ENCODE assay signal across 8 cellular contexts in genomic region chr19:34336781-34337271, GRCh38. TPM values are rescaled to one million over a fixed set of nuclear protein-coding genes. Genes with fewer than 3 reads are reported as not detected.
DNase-seq lines count a peak whose midpoint lies in the region; FAIRE-seq and TF ChIP-seq lines count a peak whose summit lies in the region.

No MANE protein-coding gene starts in this region.

- H3K27ac Mint-ChIP-seq in HFFc6 (no peak overlapping the region), endodermal cell (no peak overlapping the region), osteocyte (ENCODE audit: unreplicated experiment) (no peak overlapping the region)

- FAIRE-seq in D721Med (lab: Jason Lieb, UNC), result no peak

- no peaks in the 10 kb centered on the region for H3K27me3 ChIP-seq in endodermal cell (ENCODE audit: control insufficient read depth, insufficient read depth, low read length, poor library complexity, severe bottlenecking)

- H3K36me3 Mint-ChIP-seq in HFFc6 (ENCODE audit: low read depth) (peaks cover 39% of the 10 kb centered on the region), endodermal cell (ENCODE audit: low read depth) (peaks cover 54% of the 10 kb centered on the region), osteocyte (ENCODE audit: unreplicated experiment) (peaks cover 40% of the 10 kb centered on the region)

- H3K9ac ChIP-seq in endodermal cell (ENCODE audit: extremely low read depth, low read length, poor library complexity, severe bottlenecking), result no peak overlapping the region

- H3K27me3 Mint-ChIP-seq in HFFc6 (ENCODE audit: insufficient read depth), result no peaks in the 10 kb centered on the region; the same call in 1 of the 2 replicates
- no peaks in the 10 kb centered on the region for H3K27me3 Mint-ChIP-seq in endodermal cell (ENCODE audit: insufficient read depth)
- H3K27me3 Mint-ChIP-seq in osteocyte (ENCODE audit: unreplicated experiment), result no peaks in the 10 kb centered on the region

- H3K9me3 Mint-ChIP-seq in HFFc6 (no peaks in the 10 kb centered on the region), endodermal cell (no peaks in the 10 kb centered on the region), osteocyte (ENCODE audit: unreplicated experiment) (no peaks in the 10 kb centered on the region)

- peaks cover 28% of the 10 kb centered on the region for H3K4me1 Mint-ChIP-seq in HFFc6 (ENCODE audit: low read depth)
- H3K4me1 Mint-ChIP-seq in endodermal cell, result no peaks in the 10 kb centered on the region
- H3K4me1 Mint-ChIP-seq in osteocyte (ENCODE audit: unreplicated experiment), result peaks cover 6% of the 10 kb centered on the region

- H3K4me3 ChIP-seq in endodermal cell (ENCODE audit: low read length), result no peak overlapping the region

- no peak overlapping the region for H3K27ac ChIP-seq in endodermal cell (ENCODE audit: low read depth, low read length)

- DNase-seq in D721Med (ENCODE audit: insufficient read length, low spot score) (no peak), HFFc6 (peak; percentile 29), T-helper 1 cell (peak in 4 of 5 donors; percentile 13 to 45 (median 32)), endodermal cell (no peak), osteocyte (ENCODE audit: extremely low spot score, unreplicated experiment) (no peak), NCI-H1436 treated with DMSO at 0.1 percent for 48 hours (lab: John Stamatoyannopoulos, UW) (no peak), HK-2 (ENCODE audit: unreplicated experiment) (no peak), amygdala (lab: John Stamatoyannopoulos, UW) (no peak)

- H3K4me3 Mint-ChIP-seq in HFFc6 (no peak overlapping the region), endodermal cell (no peak overlapping the region), osteocyte (ENCODE audit: unreplicated experiment) (no peak overlapping the region)

- no peaks in the 10 kb centered on the region for H3K9me3 ChIP-seq in endodermal cell (ENCODE audit: control insufficient read depth, low read length)

- H3K4me1 ChIP-seq in endodermal cell (ENCODE audit: control insufficient read depth, insufficient read depth, low read length), result no peaks in the 10 kb centered on the region

- peak; percentile 50 for TF ChIP-seq CTCF in D721Med (IDR thresholded peaks at IDR 0.05; ENCODE audit: insufficient read depth, missing control alignments)
- peak; percentile 93 for TF ChIP-seq CTCF in HFFc6 (IDR thresholded peaks at IDR 0.05)
- peak; percentile 85 for TF ChIP-seq CTCF in endodermal cell (conservative IDR thresholded peaks at IDR 0.05)
- peak; percentile 80 for TF ChIP-seq CTCF in osteocyte (IDR thresholded peaks at IDR 0.05)

- peaks cover 67% of the 10 kb centered on the region for H3K36me3 ChIP-seq in endodermal cell (ENCODE audit: control insufficient read depth, insufficient read depth, low read length)

- 50% methylated on average over 1 of the region's 1 CpG; no CpG with 5 or more reads in 1 of the 2 experiments for WGBS in endodermal cell (ENCODE audit: insufficient coverage in 1 of 2, insufficient read length in 1 of 2), 2 experiments

RNA-seq across cellular contexts. Expression of gene GPI, which starts 28.2 kb away (rescaled TPM):
- 100 to 1,000 TPM; 171 to 254 (median 212) TPM for total RNA-seq in HFFc6 (2021; fragmentation: NEBNext Ultra II Directional; extraction: Animal tissue kit (Norgen Biotek cat#: 25700))
- 100 to 1,000 TPM; 181 to 183 TPM for total RNA-seq in endodermal cell
- polyA plus RNA-seq in endodermal cell (2013, experiment 1 of 2), result 139 TPM
- polyA plus RNA-seq in endodermal cell (2013, experiment 2 of 2), result 133 TPM
- 181 and 192 TPM in 2 replicates for total RNA-seq in osteocyte

Comparison
In these comparisons a context has a peak if more than half of its experiments do, and no peak if none do; other contexts are left out.
1. DNase-seq: peak in HFFc6 (single experiment) and T-helper 1 cell (4 of 5); none in D721Med (single experiment), endodermal cell (single experiment), osteocyte (single experiment), NCI-H1436 treated with DMSO at 0.1 percent for 48 hours (single experiment), HK-2 (single experiment) and amygdala (0 of 56).
2. Peak in every context shown above with its lines, with median percentiles within 50 percentile points of each other: CTCF ChIP-seq.